27 cellular contexts compared by ENCODE assay signal in genomic region chr22:26956346-26956745, GRCh38.
A peak's percentile ranks its signal among the peaks of the same experiment; 100 is the strongest.
DNase-seq lines count a peak whose midpoint lies in the region; ATAC-seq and TF ChIP-seq lines count a peak whose summit lies in the region.
"Had no signal": no experiment of that assay in that cellular context is flagged by ENCODE, and none has a peak within 500 bp of the region (broad histone marks: within the 10 kb centered on the region; RNA-seq: fewer than 3 reads in every experiment).

No MANE protein-coding gene starts in this region.

- peaks cover 26% of the 10 kb centered on the region for H3K4me1 Mint-ChIP-seq in osteocyte (ENCODE audit: unreplicated experiment)
- no peaks in the 10 kb centered on the region for H3K4me1 Mint-ChIP-seq in activated T-helper 17 cell treated with anti-CD3 and anti-CD28 coated beads, Interleukin-2, amount 50 U/mL, for 72 hours
- H3K4me1 Mint-ChIP-seq: activated naive CD8-positive, alpha-beta T cell treated with anti-CD3 and anti-CD28 coated beads, Interleukin-2, amount 50 U/mL, for 24 hours; CD4-positive, CD25-positive, alpha-beta regulatory T cell; immature natural killer cell had no signal

- DNase-seq in NCI-H1694 treated with DMSO at 0.1 percent for 48 hours (lab: John Stamatoyannopoulos, UW) (peak; percentile 3), NCI-H1694 (lab: John Stamatoyannopoulos, UW) (no peak), NCI-H1092 (lab: John Stamatoyannopoulos, UW) (peak; percentile 65), NCI-H345 (lab: John Stamatoyannopoulos, UW) (peak; percentile 69), osteocyte (ENCODE audit: extremely low spot score, unreplicated experiment) (no peak), foreskin fibroblast (no peak), CD1c-positive myeloid dendritic cell (ENCODE audit: extremely low spot score) (no peak)
- DNase-seq: 8988T; activated CD4-positive, alpha-beta T cell treated with anti-CD3 and anti-CD28 coated beads, Interleukin-2, amount 50 U/mL, for 48 hours; activated CD4-positive, CD25-positive, alpha-beta regulatory T cell treated with anti-CD3 and anti-CD28 coated beads, Interleukin-2, amount 50 U/mL, for 72 hours; activated naive CD4-positive, alpha-beta T cell; activated naive CD8-positive, alpha-beta T cell treated with anti-CD3 and anti-CD28 coated beads, Interleukin-2, amount 50 U/mL, for 24 hours; activated T-cell treated with anti-CD3 and anti-CD28 coated beads, Interleukin-2, amount 50 U/mL, for 72 hours; CD4-positive, CD25-positive, alpha-beta regulatory T cell; colonic mucosa; effector CD8-positive, alpha-beta T cell; immature natural killer cell; KBM-7; left colon; NCI-H446; OCI-M1; pancreas; stimulated activated CD4-positive, alpha-beta T cell treated with anti-CD3 and anti-CD28 coated beads, Interleukin-15, amount 100 ng/mL, for 24 hours; stimulated activated CD4-positive, alpha-beta T cell treated with anti-CD3 and anti-CD28 coated beads, Interleukin-4, amount 100 ng/mL, for 4 hours; trophoblast cell had no signal

- no peaks in the 10 kb centered on the region for H3K9me3 Mint-ChIP-seq in osteocyte (ENCODE audit: unreplicated experiment)
- H3K9me3 Mint-ChIP-seq in activated T-helper 17 cell treated with anti-CD3 and anti-CD28 coated beads, Interleukin-2, amount 50 U/mL, for 72 hours, result no peaks in the 10 kb centered on the region
- H3K9me3 Mint-ChIP-seq: activated naive CD8-positive, alpha-beta T cell treated with anti-CD3 and anti-CD28 coated beads, Interleukin-2, amount 50 U/mL, for 24 hours; activated T-cell treated with anti-CD3 and anti-CD28 coated beads, Interleukin-2, amount 50 U/mL, for 72 hours; immature natural killer cell had no signal

- no peak overlapping the region for H3K4me3 ChIP-seq in foreskin fibroblast (ENCODE audit: low read depth in 1 of 2, low read length in 2 of 2)
- H3K4me3 ChIP-seq: colonic mucosa, HAP-1, pancreas had no signal

- peak overlapping the region; percentile 56 for H3K27ac Mint-ChIP-seq in osteocyte (ENCODE audit: unreplicated experiment)
- no peak overlapping the region for H3K27ac Mint-ChIP-seq in activated T-helper 17 cell treated with anti-CD3 and anti-CD28 coated beads, Interleukin-2, amount 50 U/mL, for 72 hours
- H3K27ac Mint-ChIP-seq: activated naive CD8-positive, alpha-beta T cell treated with anti-CD3 and anti-CD28 coated beads, Interleukin-2, amount 50 U/mL, for 24 hours; activated T-cell treated with anti-CD3 and anti-CD28 coated beads, Interleukin-2, amount 50 U/mL, for 72 hours; CD4-positive, CD25-positive, alpha-beta regulatory T cell; immature natural killer cell had no signal

- H3K4me3 Mint-ChIP-seq in osteocyte (ENCODE audit: unreplicated experiment), result no peak overlapping the region
- no peak overlapping the region for H3K4me3 Mint-ChIP-seq in activated T-helper 17 cell treated with anti-CD3 and anti-CD28 coated beads, Interleukin-2, amount 50 U/mL, for 72 hours
- H3K4me3 Mint-ChIP-seq: activated naive CD8-positive, alpha-beta T cell treated with anti-CD3 and anti-CD28 coated beads, Interleukin-2, amount 50 U/mL, for 24 hours; activated T-cell treated with anti-CD3 and anti-CD28 coated beads, Interleukin-2, amount 50 U/mL, for 72 hours; CD4-positive, CD25-positive, alpha-beta regulatory T cell; immature natural killer cell had no signal

- TF ChIP-seq CTCF in osteocyte (IDR thresholded peaks at IDR 0.05) (no peak), foreskin fibroblast (IDR thresholded peaks at IDR 0.05; ENCODE audit: low read depth, low read length) (no peak)

- no peaks in the 10 kb centered on the region for H3K36me3 Mint-ChIP-seq in osteocyte (ENCODE audit: unreplicated experiment)
- H3K36me3 Mint-ChIP-seq in activated T-helper 17 cell treated with anti-CD3 and anti-CD28 coated beads, Interleukin-2, amount 50 U/mL, for 72 hours (ENCODE audit: low read depth), result no peaks in the 10 kb centered on the region
- H3K36me3 Mint-ChIP-seq: CD4-positive, CD25-positive, alpha-beta regulatory T cell; immature natural killer cell had no signal

- peaks cover 22% of the 10 kb centered on the region for H3K27me3 Mint-ChIP-seq in osteocyte (ENCODE audit: unreplicated experiment)
- peaks cover 39% of the 10 kb centered on the region for H3K27me3 Mint-ChIP-seq in activated T-helper 17 cell treated with anti-CD3 and anti-CD28 coated beads, Interleukin-2, amount 50 U/mL, for 72 hours

- ATAC-seq in activated T-helper 17 cell treated with anti-CD3 and anti-CD28 coated beads, Interleukin-2, amount 50 U/mL, for 72 hours (replicated peaks), result no peak
- ATAC-seq: activated naive CD8-positive, alpha-beta T cell treated with anti-CD3 and anti-CD28 coated beads, Interleukin-2, amount 50 U/mL, for 24 hours; activated T-cell treated with anti-CD3 and anti-CD28 coated beads, Interleukin-2, amount 50 U/mL, for 72 hours; left colon; pancreas had no signal

Comparison
In these comparisons a context has a peak if more than half of its experiments do, and no peak if none do; other contexts are left out.
1. DNase-seq: peak in NCI-H1694 treated with DMSO at 0.1 percent for 48 hours (single experiment), NCI-H1092 (single experiment) and NCI-H345 (single experiment); none in NCI-H1694 (single experiment), osteocyte (single experiment), foreskin fibroblast (0 of 2) and CD1c-positive myeloid dendritic cell (single experiment).